Comparison of ENCODE assay signal across 11 cellular contexts in the genomic region with DNA sequence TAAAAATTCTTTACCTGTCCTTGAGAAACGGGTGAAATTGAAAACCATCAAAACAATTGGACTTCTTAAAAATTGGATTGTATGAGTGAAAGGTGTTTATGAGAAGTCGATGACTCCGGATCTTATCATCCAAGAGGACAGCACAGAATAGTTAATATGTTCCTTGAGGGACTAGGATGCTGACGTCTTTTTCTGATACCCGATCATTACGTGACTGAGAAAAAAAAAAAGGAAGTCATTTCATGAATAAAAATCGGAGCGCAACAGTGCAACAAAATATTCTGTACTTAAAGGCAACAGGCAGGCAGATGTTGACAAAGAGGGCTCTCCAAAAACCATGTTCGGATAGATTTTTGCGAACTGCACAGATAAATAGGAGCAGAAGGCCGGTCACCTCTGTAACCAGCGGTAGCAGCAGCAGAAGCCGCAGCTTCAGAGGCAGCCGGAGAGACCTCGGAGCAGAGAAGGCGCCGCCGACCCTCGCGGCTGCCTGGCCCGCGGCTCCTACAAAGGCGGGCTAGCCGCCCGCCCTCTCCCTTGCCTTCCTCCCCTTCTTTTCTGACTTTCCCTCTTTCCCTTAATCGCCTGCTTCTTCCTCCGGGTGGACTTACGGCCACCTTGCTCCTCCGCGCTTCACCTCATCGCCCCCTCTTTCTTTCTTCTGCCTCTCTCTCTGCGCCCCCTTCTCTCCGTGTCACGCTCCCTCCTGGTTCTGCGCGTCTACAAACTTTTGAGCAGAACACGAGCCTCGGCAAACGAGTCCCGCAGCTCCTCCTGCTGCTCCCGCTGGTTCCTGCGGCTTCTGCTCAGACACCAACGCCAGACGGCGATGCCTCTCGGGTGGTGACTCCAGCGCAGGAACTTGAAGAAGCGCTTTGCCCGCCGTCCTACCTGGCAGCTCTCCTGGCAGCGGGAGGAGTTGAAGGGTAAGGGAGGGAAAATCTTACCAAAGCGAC. TPM values are rescaled to one million over a fixed set of nuclear protein-coding genes. Genes with fewer than 3 reads are reported as not detected.
DNase-seq lines count a peak whose midpoint lies in the region; ATAC-seq lines count a peak whose summit lies in the region.
"Had no signal": no experiment of that assay in that cellular context is flagged by ENCODE, and none has a peak within 500 bp of the region (broad histone marks: within the 10 kb centered on the region; RNA-seq: fewer than 3 reads in every experiment).

A gene (plus strand): TSS at position 737 of the 956 bp plus-strand sequence. CDS start 516 bp downstream, outside the sequence.

- H3K27ac Mint-ChIP-seq in naive thymus-derived CD8-positive, alpha-beta T cell: peak within 1 kb of the TSS in 2 of 10 donors; percentile 71 to 79

- no peak for ATAC-seq in naive thymus-derived CD8-positive, alpha-beta T cell
- ATAC-seq in HG03175 (IDR thresholded peaks at IDR 0.05; ENCODE audit: unreplicated experiment): no peak
- ATAC-seq in GM21390 (IDR thresholded peaks at IDR 0.05; ENCODE audit: unreplicated experiment): no peak
- no peak for ATAC-seq in HG02588 (IDR thresholded peaks at IDR 0.05; ENCODE audit: unreplicated experiment)

- H3K27me3 Mint-ChIP-seq in naive thymus-derived CD8-positive, alpha-beta T cell: peaks cover 40 to 87% (median 60%) of the 10 kb centered on the region in 5 donors

- peak within 1 kb of the TSS in 6 of 10 donors; percentile 15 to 74 (median 57) for H3K4me3 Mint-ChIP-seq in naive thymus-derived CD8-positive, alpha-beta T cell

- peaks cover 2 to 25% (median 7%) of the 10 kb centered on the region in 3 donors for H3K36me3 Mint-ChIP-seq in naive thymus-derived CD8-positive, alpha-beta T cell

- POLR2A ChIA-PET in naive thymus-derived CD8-positive, alpha-beta T cell (lab: Charles Lee): no interaction called here

- peak within 1 kb of the TSS; percentile 44 for H3K27ac ChIP-seq in angular gyrus (ENCODE audit: low read depth, low read length)
- H3K27ac ChIP-seq: SK-N-MC had no signal

- H3K9me3 Mint-ChIP-seq in naive thymus-derived CD8-positive, alpha-beta T cell: peaks cover 0 to 25% (median 10%) of the 10 kb centered on the region in 9 donors

- peaks cover 11 to 28% (median 21%) of the 10 kb centered on the region in 4 donors for H3K4me1 Mint-ChIP-seq in naive thymus-derived CD8-positive, alpha-beta T cell

- DNase-seq in DMS153 treated with DMSO at 0.1 percent for 48 hours (lab: John Stamatoyannopoulos, UW; ENCODE audit: unreplicated experiment): peak; percentile 26
- DNase-seq in DMS153 (lab: John Stamatoyannopoulos, UW): no peak
- peak; percentile 39 for DNase-seq in NCI-H1092 treated with DMSO at 0.1 percent for 48 hours (lab: John Stamatoyannopoulos, UW)
- DNase-seq in naive thymus-derived CD8-positive, alpha-beta T cell: no peak

RNA-seq across cellular contexts. Expression of the gene that starts here (rescaled TPM):
- not detected for total RNA-seq in naive thymus-derived CD8-positive, alpha-beta T cell
- not detected for polyA plus RNA-seq in naive thymus-derived CD8-positive, alpha-beta T cell
- total RNA-seq: A172, left lobe of liver had no signal

Comparison
In these comparisons a context has a peak if more than half of its experiments do, and no peak if none do; other contexts are left out.
1. DNase-seq: peak in DMS153 treated with DMSO at 0.1 percent for 48 hours (single experiment) and NCI-H1092 treated with DMSO at 0.1 percent for 48 hours (single experiment); none in DMS153 (single experiment) and naive thymus-derived CD8-positive, alpha-beta T cell (0 of 10).